In the genomic region with DNA sequence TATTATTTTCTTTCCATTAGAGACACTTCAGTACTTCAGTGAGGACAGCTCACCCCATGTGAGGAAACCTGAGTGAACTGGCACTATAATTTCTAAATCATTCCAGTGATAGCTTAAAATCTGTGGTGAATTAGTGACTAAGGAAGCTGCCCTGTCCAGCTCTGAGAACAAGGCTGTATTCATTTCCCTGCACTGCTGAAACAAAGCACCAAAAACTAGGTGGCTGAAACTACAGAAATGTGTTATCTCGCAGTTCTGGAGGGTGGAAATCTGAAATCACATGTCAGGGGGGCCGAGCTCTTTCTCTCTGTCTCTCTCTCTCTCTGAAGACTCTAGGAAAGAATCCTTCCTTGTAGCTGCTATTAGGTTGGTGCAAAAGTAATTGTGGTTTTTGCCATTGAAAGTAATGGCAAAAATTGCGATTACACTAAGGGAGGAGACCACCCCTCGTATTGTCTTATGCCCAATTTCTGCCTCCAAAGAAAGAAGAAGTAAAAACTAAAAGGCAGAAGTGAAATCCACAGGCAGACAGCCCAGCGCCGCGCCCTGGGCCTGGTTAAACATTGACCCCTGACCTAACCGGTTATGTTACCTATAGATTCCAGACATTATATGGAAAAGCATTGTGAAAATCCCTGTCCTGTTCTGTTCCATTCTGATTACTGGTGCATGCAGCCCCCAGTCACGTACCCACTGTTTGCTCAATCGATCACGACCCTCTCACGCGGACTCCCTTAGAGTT, we compare ENCODE assay signal across 8 cellular contexts.
A peak's percentile ranks its signal among the peaks of the same experiment; 100 is the strongest.
DNase-seq lines count a peak whose midpoint lies in the region; ATAC-seq and TF ChIP-seq lines count a peak whose summit lies in the region.
"Not testable (repeated sequence)": the region's sequence is repeated elsewhere in the genome, so short reads cannot be mapped to it uniquely, and the experiment has no call there.

No MANE protein-coding gene starts in this region.

- BruUV-seq in Calu3 (replicated peaks; lab: Mats Ljungman, UMichigan) = not testable (repeated sequence)

- H3K4me3 Mint-ChIP-seq in Calu3 (ENCODE audit: low read depth, unreplicated experiment) (peak overlapping the region; percentile 41), progenitor cell of endocrine pancreas (ENCODE audit: low read depth) (peak overlapping the region; percentile 42)

- not testable (repeated sequence) for TF ChIP-seq CTCF in Calu3 (IDR thresholded peaks at IDR 0.05; ENCODE audit: unreplicated experiment); progenitor cell of endocrine pancreas (IDR thresholded peaks at IDR 0.05; ENCODE audit: unreplicated experiment)

- H3K36me3 Mint-ChIP-seq in Calu3 (ENCODE audit: insufficient read depth, unreplicated experiment); progenitor cell of endocrine pancreas (ENCODE audit: insufficient read depth): not testable (repeated sequence)

- DNase-seq in Calu3 (peak; percentile 50), astrocyte of the hippocampus (ENCODE audit: low read depth, low spot score) (peak; percentile 31), progenitor cell of endocrine pancreas (ENCODE audit: low spot score, unreplicated experiment) (peak; percentile 25)

- not testable (repeated sequence) for H3K27me3 Mint-ChIP-seq in Calu3 (ENCODE audit: unreplicated experiment); progenitor cell of endocrine pancreas

- CTCF ChIA-PET in Calu3 (lab: Charles Lee) = interaction anchor here (0.6 to 1.3 kb wide), 5 partner anchors 54 to 189 kb away, joined by 3 to 6 read pairs (median 3); no protein-coding TSS in a partner anchor

- H3K9me3 Mint-ChIP-seq in Calu3 (ENCODE audit: low read depth, unreplicated experiment); progenitor cell of endocrine pancreas (ENCODE audit: low read depth): not testable (repeated sequence)

- ATAC-seq in GM18909 (IDR thresholded peaks at IDR 0.05; ENCODE audit: poor library complexity, unreplicated experiment) (peak; percentile 97), GM21381 (IDR thresholded peaks at IDR 0.05; ENCODE audit: unreplicated experiment) (peak; percentile 83), HG02623 (IDR thresholded peaks at IDR 0.05; ENCODE audit: unreplicated experiment) (peak; percentile 79), HG03095 (IDR thresholded peaks at IDR 0.05; ENCODE audit: unreplicated experiment) (peak; percentile 74), HG03571 (IDR thresholded peaks at IDR 0.05; ENCODE audit: unreplicated experiment) (peak; percentile 91)

- H3K4me1 Mint-ChIP-seq in Calu3 (ENCODE audit: low read depth, unreplicated experiment) (peaks cover 33% of the 10 kb centered on the region), progenitor cell of endocrine pancreas (ENCODE audit: low read depth) (peaks cover 29% of the 10 kb centered on the region)

- H3K27ac Mint-ChIP-seq in Calu3 (ENCODE audit: unreplicated experiment) = peak overlapping the region; percentile 74
- H3K27ac Mint-ChIP-seq in progenitor cell of endocrine pancreas = peak overlapping the region; percentile 93

- intact Hi-C loops in Calu3 (cut with micrococcal nuclease; ENCODE audit: unreplicated experiment) = loop anchor here (2.0 kb wide), 2 partner anchors 21 to 55 kb away; no protein-coding TSS in a partner anchor

Comparison
In these comparisons a context has a peak if more than half of its experiments do, and no peak if none do; other contexts are left out.
1. Peak in every context shown above with its lines: DNase-seq and ATAC-seq.